In genomic region chr1:89997152-89997551, GRCh38 we compare ENCODE assay signal across 8 cellular contexts. TPM values are rescaled to one million over a fixed set of nuclear protein-coding genes. Genes with fewer than 3 reads are reported as not detected.
DNase-seq lines count a peak whose midpoint lies in the region; FAIRE-seq and TF ChIP-seq lines count a peak whose summit lies in the region.
"Not testable (repeated sequence)": the region's sequence is repeated elsewhere in the genome, so short reads cannot be mapped to it uniquely, and the experiment has no call there.

No MANE protein-coding gene starts in this region.

- TF ChIP-seq CTCF in endothelial cell (IDR thresholded peaks at IDR 0.05; ENCODE audit: unreplicated experiment); keratinocyte (optimal IDR thresholded peaks at IDR 0.05 in 1 of 3, IDR thresholded peaks at IDR 0.05 in 1 of 3, conservative IDR thresholded peaks at IDR 0.05 in 1 of 3; ENCODE audit: extremely low read depth in 1 of 3, insufficient read depth in 2 of 3, low read length in 3 of 3); neural progenitor cell (IDR thresholded peaks at IDR 0.05); type B pancreatic cell (conservative IDR thresholded peaks at IDR 0.05): not testable (repeated sequence)

- not testable (repeated sequence) for H3K4me3 ChIP-seq in CD8-positive, alpha-beta memory T cell (ENCODE audit: low read length)
- peak overlapping the region; percentile 92; the same call in 1 of the 2 replicates for H3K4me3 ChIP-seq in Karpas-422 (ENCODE audit: low read length)
- H3K4me3 ChIP-seq in keratinocyte (ENCODE audit: control insufficient read depth in 2 of 3, extremely low read depth in 1 of 3, insufficient read depth in 2 of 3, low read depth in 1 of 3, low read length in 3 of 3) = peak overlapping the region in 2 of 3 experiments; percentile 85 to 89
- peak overlapping the region; percentile 96 for H3K4me3 ChIP-seq in neural progenitor cell

- not testable (repeated sequence) for H3K27me3 Mint-ChIP-seq in CD8-positive, alpha-beta memory T cell; T-helper 2 cell treated with Interferon-gamma antibody and Interleukin-4, amounts not matched to agents 5 μg/mL and 100 μg/mL, for 36 hours (ENCODE audit: low read depth); activated naive CD8-positive, alpha-beta T cell; endothelial cell (ENCODE audit: unreplicated experiment); neural progenitor cell (ENCODE audit: insufficient read depth, low read depth); type B pancreatic cell

- not testable (repeated sequence) for H3K9me3 Mint-ChIP-seq in CD8-positive, alpha-beta memory T cell; T-helper 2 cell treated with Interferon-gamma antibody and Interleukin-4, amounts not matched to agents 5 μg/mL and 100 μg/mL, for 36 hours; activated naive CD8-positive, alpha-beta T cell (ENCODE audit: low read depth); endothelial cell (ENCODE audit: unreplicated experiment); neural progenitor cell; type B pancreatic cell

- H3K79me2 ChIP-seq in Karpas-422 (ENCODE audit: low read length) = peaks cover 72% of the 10 kb centered on the region
- peaks cover 62% of the 10 kb centered on the region for H3K79me2 ChIP-seq in keratinocyte (ENCODE audit: control insufficient read depth, insufficient read depth, low read length)
- peaks cover 72% of the 10 kb centered on the region for H3K79me2 ChIP-seq in neural progenitor cell (ENCODE audit: low read depth)

- H3K27ac ChIP-seq in CD8-positive, alpha-beta memory T cell (ENCODE audit: low read depth, low read length); Karpas-422 (ENCODE audit: low read length); keratinocyte (ENCODE audit: control insufficient read depth, insufficient read depth, low read length); neural progenitor cell: not testable (repeated sequence)

- not testable (repeated sequence) for H2AFZ ChIP-seq in Karpas-422 (ENCODE audit: low read length); keratinocyte (ENCODE audit: control insufficient read depth, low read length); neural progenitor cell (replicated peaks)

- H3K4me1 ChIP-seq in CD8-positive, alpha-beta memory T cell (ENCODE audit: insufficient read depth, low read length) = peaks cover 27% of the 10 kb centered on the region
- peaks cover 53% of the 10 kb centered on the region for H3K4me1 ChIP-seq in Karpas-422 (ENCODE audit: low read length)
- peaks cover 16% of the 10 kb centered on the region for H3K4me1 ChIP-seq in keratinocyte (ENCODE audit: control insufficient read depth, extremely low read depth, insufficient read depth, low read length)
- H3K4me1 ChIP-seq in neural progenitor cell = peaks cover 22% of the 10 kb centered on the region

- H3K27me3 ChIP-seq in CD8-positive, alpha-beta memory T cell (ENCODE audit: insufficient read depth, low read length, poor library complexity, severe bottlenecking); Karpas-422 (ENCODE audit: low read length); keratinocyte (ENCODE audit: control insufficient read depth, extremely low read depth, insufficient read depth, low read length); neural progenitor cell: not testable (repeated sequence)

- not testable (repeated sequence) for H3K9ac ChIP-seq in Karpas-422 (ENCODE audit: low read length); keratinocyte (ENCODE audit: control insufficient read depth, extremely low read depth, insufficient read depth, low read length); neural progenitor cell

- peak overlapping the region; percentile 14 to 100 (median 33) for H3K4me3 Mint-ChIP-seq in CD8-positive, alpha-beta memory T cell
- peak overlapping the region; percentile 40 for H3K4me3 Mint-ChIP-seq in T-helper 2 cell treated with Interferon-gamma antibody and Interleukin-4, amounts not matched to agents 5 μg/mL and 100 μg/mL, for 36 hours
- peak overlapping the region; percentile 99 for H3K4me3 Mint-ChIP-seq in activated naive CD8-positive, alpha-beta T cell
- H3K4me3 Mint-ChIP-seq in endothelial cell (ENCODE audit: unreplicated experiment) = peak overlapping the region; percentile 100
- peak overlapping the region; percentile 100 for H3K4me3 Mint-ChIP-seq in neural progenitor cell
- peak overlapping the region; percentile 99 for H3K4me3 Mint-ChIP-seq in type B pancreatic cell

- not testable (repeated sequence) for DNase-seq in CD8-positive, alpha-beta memory T cell; Karpas-422; T-helper 2 cell treated with Interferon-gamma antibody and Interleukin-4, amounts not matched to agents 5 μg/mL and 100 μg/mL, for 36 hours (ENCODE audit: low spot score); endothelial cell (ENCODE audit: low spot score); keratinocyte (ENCODE audit: low read depth, low spot score); neural progenitor cell (ENCODE audit: low spot score); type B pancreatic cell (ENCODE audit: extremely low spot score, unreplicated experiment)

- peaks cover 0 to 26% (median 5%) of the 10 kb centered on the region in 3 donors for H3K36me3 Mint-ChIP-seq in CD8-positive, alpha-beta memory T cell
- peaks cover 24% of the 10 kb centered on the region for H3K36me3 Mint-ChIP-seq in T-helper 2 cell treated with Interferon-gamma antibody and Interleukin-4, amounts not matched to agents 5 μg/mL and 100 μg/mL, for 36 hours (ENCODE audit: low read depth)
- not testable (repeated sequence) for H3K36me3 Mint-ChIP-seq in activated naive CD8-positive, alpha-beta T cell; endothelial cell (ENCODE audit: low read depth, unreplicated experiment)
- H3K36me3 Mint-ChIP-seq in neural progenitor cell (peaks cover 26% of the 10 kb centered on the region), type B pancreatic cell (peaks cover 14% of the 10 kb centered on the region)

- CTCF ChIA-PET in CD8-positive, alpha-beta memory T cell (lab: Charles Lee) = not testable (repeated sequence)

- peak overlapping the region in 1 of 8 donors; percentile 8 for H3K27ac Mint-ChIP-seq in CD8-positive, alpha-beta memory T cell
- not testable (repeated sequence) for H3K27ac Mint-ChIP-seq in T-helper 2 cell treated with Interferon-gamma antibody and Interleukin-4, amounts not matched to agents 5 μg/mL and 100 μg/mL, for 36 hours; activated naive CD8-positive, alpha-beta T cell; endothelial cell (ENCODE audit: unreplicated experiment); neural progenitor cell
- H3K27ac Mint-ChIP-seq in type B pancreatic cell = peak overlapping the region; percentile 98

- not testable (repeated sequence) for H4K20me1 ChIP-seq in Karpas-422 (ENCODE audit: insufficient read depth, low read depth, low read length); keratinocyte (ENCODE audit: control insufficient read depth, extremely low read depth, insufficient read depth, low read length)
- H4K20me1 ChIP-seq in neural progenitor cell (ENCODE audit: low read depth) = peaks cover 68% of the 10 kb centered on the region

- peak overlapping the region; percentile 94 for H3K4me2 ChIP-seq in Karpas-422 (ENCODE audit: low read depth, low read length, poor library complexity, severe bottlenecking)
- H3K4me2 ChIP-seq in keratinocyte (ENCODE audit: control insufficient read depth, extremely low read depth, insufficient read depth, low read depth, low read length) = peak overlapping the region; percentile 92
- peak overlapping the region; percentile 93 for H3K4me2 ChIP-seq in neural progenitor cell

- not testable (repeated sequence) for H3K36me3 ChIP-seq in CD8-positive, alpha-beta memory T cell (ENCODE audit: insufficient read depth, low read length); keratinocyte (ENCODE audit: control insufficient read depth in 2 of 2, extremely low read depth in 1 of 2, insufficient read depth in 2 of 2, low read length in 2 of 2)
- H3K36me3 ChIP-seq in Karpas-422 (ENCODE audit: insufficient read depth, low read length) (peaks cover 23% of the 10 kb centered on the region; the same call in 1 of the 2 replicates), neural progenitor cell (peaks cover 13% of the 10 kb centered on the region)

- not testable (repeated sequence) for H3K9me3 ChIP-seq in CD8-positive, alpha-beta memory T cell (ENCODE audit: low read length); Karpas-422 (ENCODE audit: low read length); keratinocyte (ENCODE audit: control insufficient read depth, low read depth, low read length); neural progenitor cell (ENCODE audit: low read depth)

- FAIRE-seq in keratinocyte (lab: Jason Lieb, UNC) = not testable (repeated sequence)

- not testable (repeated sequence) for H3K9me2 ChIP-seq in Karpas-422 (replicated peaks; ENCODE audit: insufficient read depth, low read length)

- POLR2A ChIA-PET in CD8-positive, alpha-beta memory T cell (lab: Charles Lee) = not testable (repeated sequence)

- peaks cover 48 to 67% (median 60%) of the 10 kb centered on the region in 3 donors for H3K4me1 Mint-ChIP-seq in CD8-positive, alpha-beta memory T cell
- peaks cover 44% of the 10 kb centered on the region for H3K4me1 Mint-ChIP-seq in T-helper 2 cell treated with Interferon-gamma antibody and Interleukin-4, amounts not matched to agents 5 μg/mL and 100 μg/mL, for 36 hours (ENCODE audit: low read depth)
- H3K4me1 Mint-ChIP-seq in activated naive CD8-positive, alpha-beta T cell (ENCODE audit: low read depth) = peaks cover 64% of the 10 kb centered on the region
- H3K4me1 Mint-ChIP-seq in endothelial cell (ENCODE audit: unreplicated experiment) (peaks cover 17% of the 10 kb centered on the region), neural progenitor cell (peaks cover 33% of the 10 kb centered on the region), type B pancreatic cell (ENCODE audit: unreplicated experiment) (peaks cover 31% of the 10 kb centered on the region)

- H3F3A ChIP-seq in neural progenitor cell (ENCODE audit: low read depth) = peaks cover 23% of the 10 kb centered on the region

- not testable (repeated sequence) for H3K9me1 ChIP-seq in keratinocyte (ENCODE audit: control insufficient read depth, extremely low read depth, insufficient read depth, low read length)

- dilution Hi-C loops in keratinocyte (cut with MboI; ENCODE audit: extremely low pct_ligation_motif_present, low sequenced_read_pairs) = not testable (repeated sequence)

RNA-seq across cellular contexts. Expression of gene ZNF326, which starts 2.2 kb away (rescaled TPM):
- 10 to 100 TPM; 26.2 to 26.4 TPM for total RNA-seq in CD8-positive, alpha-beta memory T cell
- 5.0 TPM for polyA plus RNA-seq in CD8-positive, alpha-beta memory T cell
- 10.0 and 14.7 TPM in 2 replicates for total RNA-seq in Karpas-422 (2014; rRNA removed; shearing (Covaris generic); ENCODE audit: low replicate concordance)
- total RNA-seq in endothelial cell (ENCODE audit: unreplicated experiment) = 36.5 TPM
- 9.5 to 22.7 TPM (median 10.4 TPM) in 3 replicates for polyA plus RNA-seq in keratinocyte
- polyA plus RNA-seq in keratinocyte (2011; ENCODE audit: low read depth) = 21.5 TPM
- 6.6 and 9.7 TPM in 2 replicates for polyA plus RNA-seq in keratinocyte (2011; cell fraction: cytosol; rRNA removed)
- polyA plus RNA-seq in keratinocyte (2011; cell fraction: nucleus; rRNA removed) = 16.3 and 26.5 TPM in 2 replicates
- 8.9 and 16.6 TPM in 2 replicates for polyA plus RNA-seq in keratinocyte (2012; ENCODE audit: low replicate concordance)
- 5.3 to 15.6 TPM (median 6.7 TPM) in 3 replicates for polyA minus RNA-seq in keratinocyte
- polyA minus RNA-seq in keratinocyte (2011; cell fraction: cytosol; rRNA and poly(A)+ RNA removed) = 6.1 TPM
- 15.5 and 22.0 TPM in 2 replicates for polyA minus RNA-seq in keratinocyte (2011; cell fraction: nucleus; rRNA and poly(A)+ RNA removed)
- 33.9 and 45.0 TPM in 2 replicates for total RNA-seq in neural progenitor cell (ENCODE audit: low replicate concordance)
- total RNA-seq in type B pancreatic cell (ENCODE audit: low replicate concordance) = 23.5 and 39.1 TPM in 2 replicates

Comparison
In these comparisons a context has a peak if more than half of its experiments do, and no peak if none do; other contexts are left out.
1. H3K4me3 Mint-ChIP-seq: peak in every context shown above with its lines; median percentile 100 in endothelial cell; 100 in neural progenitor cell; 99 in activated naive CD8-positive, alpha-beta T cell; 99 in type B pancreatic cell; 40 in T-helper 2 cell treated with Interferon-gamma antibody and Interleukin-4, amounts not matched to agents 5 μg/mL and 100 μg/mL, for 36 hours; 33 in CD8-positive, alpha-beta memory T cell.